Comparison of ENCODE assay signal across 24 cellular contexts in genomic region chr1:81432089-81432488, GRCh38.
DNase-seq lines count a peak whose midpoint lies in the region; ATAC-seq, FAIRE-seq and TF ChIP-seq lines count a peak whose summit lies in the region.
"Had no signal": no experiment of that assay in that cellular context is flagged by ENCODE, and none has a peak within 500 bp of the region (broad histone marks: within the 10 kb centered on the region; RNA-seq: fewer than 3 reads in every experiment).

No MANE protein-coding gene starts in this region.

- DNase-seq in HepG2 (ENCODE audit: low spot score) (no peak), fibroblast of pulmonary artery (ENCODE audit: low read depth) (peak; percentile 8), vagina (ENCODE audit: extremely low spot score in 2 of 2) (no peak), NCI-H2029 treated with DMSO at 0.1 percent for 48 hours (lab: John Stamatoyannopoulos, UW) (no peak)
- DNase-seq: activated CD4-positive, CD25-positive, alpha-beta regulatory T cell; activated CD8-positive, alpha-beta T cell treated with anti-CD3 and anti-CD28 coated beads for 36 hours; activated naive CD4-positive, alpha-beta T cell treated with anti-CD3 and anti-CD28 coated beads, Interleukin-2, amount 10 ng/mL, durations not matched to agents 7 days and 5 days; activated T-cell treated with anti-CD3 and anti-CD28 coated beads, Interleukin-2, amount 50 U/mL, for 4 hours; CD4-positive, CD25-positive, alpha-beta regulatory T cell; colonic mucosa; foreskin fibroblast; GF-D8; left cardiac atrium; NCI-H146; pancreas; SK-N-SH; T-helper 9 cell had no signal

- TF ChIP-seq POLR2A in HepG2 (IDR thresholded peaks at IDR 0.05; ENCODE audit: insufficient read depth in 1 of 2, low read depth in 2 of 2, low read length in 2 of 2) (no peak), vagina (IDR thresholded peaks at IDR 0.05) (no peak)

- WGBS in liver = 67% methylated on average over 4 of the region's 4 CpGs
- WGBS in HepG2 (ENCODE audit: low lambda C conversion rate) = 2% methylated on average over 4 of the region's 4 CpGs

- no peaks in the 10 kb centered on the region for H3K36me3 ChIP-seq in liver (ENCODE audit: control insufficient read depth in 4 of 4, insufficient read depth in 3 of 4, low read depth in 1 of 4, low read length in 3 of 4)
- no peaks in the 10 kb centered on the region for H3K36me3 ChIP-seq in HepG2 (replicated peaks in 1 of 2; ENCODE audit: control insufficient read depth in 1 of 2, insufficient read depth in 2 of 2, low read length in 2 of 2)
- H3K36me3 ChIP-seq in mucosa of rectum (ENCODE audit: control insufficient read depth in 2 of 2, insufficient read depth in 2 of 2, low read length in 2 of 2) = no peaks in the 10 kb centered on the region
- H3K36me3 ChIP-seq in vagina = no peaks in the 10 kb centered on the region
- H3K36me3 ChIP-seq: colonic mucosa, pancreas had no signal

- H3K4me1 ChIP-seq in liver (ENCODE audit: control insufficient read depth in 4 of 4, insufficient read depth in 4 of 4, low read length in 3 of 4) = no peaks in the 10 kb centered on the region
- H3K4me1 ChIP-seq in HepG2 (ENCODE audit: insufficient read depth, low read length) = no peaks in the 10 kb centered on the region
- peaks cover 0 to 8% of the 10 kb centered on the region in 2 donors for H3K4me1 ChIP-seq in mucosa of rectum (ENCODE audit: control insufficient read depth in 2 of 2, insufficient read depth in 2 of 2, low read length in 2 of 2)
- H3K4me1 ChIP-seq in vagina = no peaks in the 10 kb centered on the region
- H3K4me1 ChIP-seq: colonic mucosa had no signal

- TF ChIP-seq CTCF in liver (IDR thresholded peaks at IDR 0.05; ENCODE audit: low read depth, low read length, missing input control) (no peak), HepG2 (CRISPR knock-in tag; IDR thresholded peaks at IDR 0.05) (no peak), fibroblast of pulmonary artery (IDR thresholded peaks at IDR 0.05; ENCODE audit: low read length, missing control alignments) (no peak), vagina (IDR thresholded peaks at IDR 0.05) (no peak)

- CTCF ChIA-PET in HepG2 (lab: Yijun Ruan, JAX; ENCODE audit: low intra/inter-chr PET ratio, low total read pairs) = no interaction called here

- H3K27ac Mint-ChIP-seq in stimulated activated memory B cell treated with anti-CD40 and anti-IgM and Interleukin-4, amounts not matched to agents 10 μg/mL and 1 μg/mL and 100 μg/mL, for 72 hours = no peak overlapping the region
- H3K27ac Mint-ChIP-seq: activated CD8-positive, alpha-beta T cell treated with anti-CD3 and anti-CD28 coated beads for 36 hours; activated naive CD4-positive, alpha-beta T cell treated with anti-CD3 and anti-CD28 coated beads, Interleukin-2, amount 10 ng/mL, durations not matched to agents 7 days and 5 days; CD4-positive, CD25-positive, alpha-beta regulatory T cell; IgD-negative memory B cell had no signal

- TF ChIP-seq EP300 in HepG2 (IDR thresholded peaks at IDR 0.05; ENCODE audit: low read depth in 2 of 2, low read length in 2 of 2) (no peak), HepG2 (CRISPR knock-in tag; IDR thresholded peaks at IDR 0.05; ENCODE audit: borderline replicate concordance) (no peak)

- FAIRE-seq in HepG2 (lab: Jason Lieb, UNC) = no peak
- FAIRE-seq: GM12878, pancreas had no signal

- H3K4me1 Mint-ChIP-seq in stimulated activated memory B cell treated with anti-CD40 and anti-IgM and Interleukin-4, amounts not matched to agents 10 μg/mL and 1 μg/mL and 100 μg/mL, for 72 hours = peaks cover 2% of the 10 kb centered on the region
- H3K4me1 Mint-ChIP-seq: activated naive CD4-positive, alpha-beta T cell treated with anti-CD3 and anti-CD28 coated beads, Interleukin-2, amount 10 ng/mL, durations not matched to agents 7 days and 5 days; CD4-positive, CD25-positive, alpha-beta regulatory T cell had no signal

- H3K9ac ChIP-seq in liver (ENCODE audit: low read depth in 1 of 2, low read length in 2 of 2) (no peak overlapping the region), HepG2 (ENCODE audit: insufficient read depth, low read depth, low read length) (no peak overlapping the region), mucosa of rectum (ENCODE audit: low read depth in 1 of 2, low read length in 2 of 2) (no peak overlapping the region)
- H3K9ac ChIP-seq: SK-N-SH had no signal

- H3K4me3 Mint-ChIP-seq in stimulated activated memory B cell treated with anti-CD40 and anti-IgM and Interleukin-4, amounts not matched to agents 10 μg/mL and 1 μg/mL and 100 μg/mL, for 72 hours = no peak overlapping the region
- H3K4me3 Mint-ChIP-seq: activated CD8-positive, alpha-beta T cell treated with anti-CD3 and anti-CD28 coated beads for 36 hours; activated naive CD4-positive, alpha-beta T cell treated with anti-CD3 and anti-CD28 coated beads, Interleukin-2, amount 10 ng/mL, durations not matched to agents 7 days and 5 days; activated T-cell treated with anti-CD3 and anti-CD28 coated beads, Interleukin-2, amount 50 U/mL, for 4 hours; IgD-negative memory B cell had no signal

- H3K27me3 Mint-ChIP-seq in stimulated activated memory B cell treated with anti-CD40 and anti-IgM and Interleukin-4, amounts not matched to agents 10 μg/mL and 1 μg/mL and 100 μg/mL, for 72 hours = no peaks in the 10 kb centered on the region
- H3K27me3 Mint-ChIP-seq: activated CD8-positive, alpha-beta T cell treated with anti-CD3 and anti-CD28 coated beads for 36 hours; activated naive CD4-positive, alpha-beta T cell treated with anti-CD3 and anti-CD28 coated beads, Interleukin-2, amount 10 ng/mL, durations not matched to agents 7 days and 5 days; CD4-positive, CD25-positive, alpha-beta regulatory T cell had no signal

- in situ Hi-C loops in HepG2 (cut with HindIII; ENCODE audit: extremely low pct_ligation_motif_present, low pct_unique_long_range_greater_than_20kb) = no loop called here

- TF ChIP-seq RAD21 in liver (IDR thresholded peaks at IDR 0.05) = no peak
- TF ChIP-seq RAD21 in HepG2 (CRISPR knock-in tag; IDR thresholded peaks at IDR 0.05) = no peak

- no peaks in the 10 kb centered on the region for H3K27me3 ChIP-seq in liver (ENCODE audit: control insufficient read depth in 4 of 4, insufficient read depth in 4 of 4, low read length in 3 of 4)
- no peaks in the 10 kb centered on the region for H3K27me3 ChIP-seq in HepG2 (ENCODE audit: control insufficient read depth in 1 of 2, insufficient read depth in 2 of 2, low read length in 2 of 2)
- no peaks in the 10 kb centered on the region for H3K27me3 ChIP-seq in mucosa of rectum (ENCODE audit: control insufficient read depth in 2 of 2, insufficient read depth in 2 of 2, low read length in 2 of 2)
- no peaks in the 10 kb centered on the region for H3K27me3 ChIP-seq in vagina
- H3K27me3 ChIP-seq: colonic mucosa, pancreas had no signal

- H3K4me3 ChIP-seq in liver (ENCODE audit: low read depth in 1 of 3, low read length in 3 of 3) (no peak overlapping the region), HepG2 (replicated peaks in 1 of 3; ENCODE audit: insufficient read depth in 1 of 3, low read depth in 2 of 3, low read length in 3 of 3) (no peak overlapping the region), fibroblast of pulmonary artery (replicated peaks; ENCODE audit: low read depth, low read length) (no peak overlapping the region), mucosa of rectum (ENCODE audit: low read length in 2 of 2) (no peak overlapping the region), vagina (no peak overlapping the region)
- H3K4me3 ChIP-seq: colonic mucosa, GM12878, pancreas, skin epidermis had no signal

- ATAC-seq in HepG2 = no peak
- no peak for ATAC-seq in stimulated activated memory B cell treated with anti-CD40 and anti-IgM and Interleukin-4, amounts not matched to agents 10 μg/mL and 1 μg/mL and 100 μg/mL, for 72 hours
- ATAC-seq in GM19467 (IDR thresholded peaks at IDR 0.05; ENCODE audit: unreplicated experiment) = no peak
- ATAC-seq: activated CD8-positive, alpha-beta T cell treated with anti-CD3 and anti-CD28 coated beads for 36 hours; activated T-cell treated with anti-CD3 and anti-CD28 coated beads, Interleukin-2, amount 50 U/mL, for 4 hours; GM12878; left cardiac atrium; pancreas had no signal

- no peaks in the 10 kb centered on the region for H4K20me1 ChIP-seq in HepG2 (ENCODE audit: insufficient read depth, low read length)

- H3K4me2 ChIP-seq in HepG2 (ENCODE audit: low read depth, low read length) = no peak overlapping the region
- H3K4me2 ChIP-seq: SK-N-SH had no signal

- H3K9me3 Mint-ChIP-seq in stimulated activated memory B cell treated with anti-CD40 and anti-IgM and Interleukin-4, amounts not matched to agents 10 μg/mL and 1 μg/mL and 100 μg/mL, for 72 hours = no peaks in the 10 kb centered on the region

- H3K27ac ChIP-seq in liver (ENCODE audit: low read depth in 1 of 2, low read length in 2 of 2) (peak overlapping the region; percentile 32 to 56), HepG2 (ENCODE audit: extremely low read length, insufficient read depth, low read length) (no peak overlapping the region), mucosa of rectum (ENCODE audit: low read depth in 2 of 2, low read length in 2 of 2) (peak overlapping the region; percentile 0 to 49), vagina (no peak overlapping the region)
- H3K27ac ChIP-seq: pancreas had no signal

- H3K79me2 ChIP-seq in HepG2 (ENCODE audit: insufficient read depth, low read length) = no peaks in the 10 kb centered on the region

- intact Hi-C loops in HepG2 (cut with micrococcal nuclease; ENCODE audit: unreplicated experiment) (no loop called here), vagina (cut with DNase I) (no loop called here)

- no TSS peak for BruUV-seq in HepG2 (replicated peaks; lab: Mats Ljungman, UMichigan)

- H3K9me3 ChIP-seq in liver (ENCODE audit: control insufficient read depth in 4 of 4, low read length in 3 of 4) (no peaks in the 10 kb centered on the region), HepG2 (ENCODE audit: low read length) (peaks cover 26% of the 10 kb centered on the region; the same call in 1 of the 2 replicates), mucosa of rectum (ENCODE audit: control insufficient read depth in 2 of 2, low read length in 2 of 2) (no peaks in the 10 kb centered on the region), vagina (no peaks in the 10 kb centered on the region)
- H3K9me3 ChIP-seq: colonic mucosa, pancreas, SK-N-SH had no signal

- POLR2A ChIA-PET in HepG2 (lab: Yijun Ruan, JAX) = no interaction called here

- H2AFZ ChIP-seq in HepG2 (ENCODE audit: low read length) = no peak overlapping the region

- no peaks in the 10 kb centered on the region for H3K36me3 Mint-ChIP-seq in stimulated activated memory B cell treated with anti-CD40 and anti-IgM and Interleukin-4, amounts not matched to agents 10 μg/mL and 1 μg/mL and 100 μg/mL, for 72 hours
- H3K36me3 Mint-ChIP-seq: activated naive CD4-positive, alpha-beta T cell treated with anti-CD3 and anti-CD28 coated beads, Interleukin-2, amount 10 ng/mL, durations not matched to agents 7 days and 5 days; CD4-positive, CD25-positive, alpha-beta regulatory T cell; IgD-negative memory B cell had no signal

TF ChIP-seq in liver, 16 proteins besides CTCF, POLR2A, EP300 and RAD21 (continues in another document):
- TF ChIP-seq NR2F2 (IDR thresholded peaks at IDR 0.05) (no peak), HNF4G (IDR thresholded peaks at IDR 0.05) (no peak), EGR1 (IDR thresholded peaks at IDR 0.05; ENCODE audit: low read depth in 2 of 2) (no peak)

TF ChIP-seq in HepG2, 621 proteins besides CTCF, POLR2A, EP300 and RAD21 (continues in another document):
- no peak for TF ChIP-seq ELF1 (CRISPR knock-in tag; IDR thresholded peaks at IDR 0.05)

Comparison
In these comparisons a context has a peak if more than half of its experiments do, and no peak if none do; other contexts are left out.
1. H3K27ac ChIP-seq: peak in liver (2 of 2) and mucosa of rectum (2 of 2); none in HepG2 (single experiment) and vagina (single experiment).